11 cellular contexts compared by ENCODE assay signal in the genomic region with DNA sequence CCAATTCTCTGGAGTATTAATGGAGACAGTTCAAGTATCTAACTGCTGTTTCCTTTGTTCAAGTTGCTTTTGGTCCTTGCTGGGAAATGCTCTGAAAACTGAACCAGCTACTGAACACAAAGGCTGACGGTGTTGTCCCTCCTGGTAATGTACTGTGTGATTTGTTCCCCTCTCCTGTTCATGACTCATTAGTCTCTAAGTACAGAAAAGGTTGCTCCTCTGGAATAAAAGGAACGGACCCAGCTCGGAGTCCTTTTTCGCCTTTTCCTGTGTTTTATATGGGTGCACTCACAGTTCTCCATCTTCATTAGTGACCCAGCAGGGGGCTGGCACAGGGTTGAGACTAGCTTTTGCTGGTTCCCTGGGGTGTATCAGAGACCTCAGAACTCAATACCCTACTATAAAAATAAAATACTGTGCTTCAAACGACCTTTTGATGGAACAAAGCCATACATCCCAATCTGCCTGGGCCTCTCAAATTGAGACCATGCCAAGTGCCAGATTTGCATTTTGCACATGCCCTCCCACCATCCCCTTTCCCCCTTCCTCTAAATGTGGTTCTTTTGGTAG.
DNase-seq lines count a peak whose midpoint lies in the region; ATAC-seq, FAIRE-seq and TF ChIP-seq lines count a peak whose summit lies in the region.
"Had no signal": no experiment of that assay in that cellular context is flagged by ENCODE, and none has a peak within 500 bp of the region (broad histone marks: within the 10 kb centered on the region; RNA-seq: fewer than 3 reads in every experiment).

No MANE protein-coding gene starts in this region.

- in situ Hi-C loops in HepG2 (cut with HindIII; ENCODE audit: extremely low pct_ligation_motif_present, low pct_unique_long_range_greater_than_20kb): no loop called here

- POLR2A ChIA-PET in HepG2 (lab: Yijun Ruan, JAX): no interaction called here

- H3K36me3 ChIP-seq in HepG2 (replicated peaks in 1 of 2; ENCODE audit: control insufficient read depth in 1 of 2, insufficient read depth in 2 of 2, low read length in 2 of 2) (no peaks in the 10 kb centered on the region), right lobe of liver (no peaks in the 10 kb centered on the region), SK-N-MC (ENCODE audit: insufficient read depth, low read length) (no peaks in the 10 kb centered on the region)
- H3K36me3 ChIP-seq: BE2C had no signal

- H3K9ac ChIP-seq in HepG2 (ENCODE audit: insufficient read depth, low read depth, low read length) (no peak overlapping the region), SK-N-MC (ENCODE audit: insufficient read length) (no peak overlapping the region)

- no peak overlapping the region for H2AFZ ChIP-seq in HepG2 (ENCODE audit: low read length)

- TF ChIP-seq EP300 in HepG2 (IDR thresholded peaks at IDR 0.05; ENCODE audit: low read depth in 2 of 2, low read length in 2 of 2) (no peak), HepG2 (CRISPR knock-in tag; IDR thresholded peaks at IDR 0.05; ENCODE audit: borderline replicate concordance) (no peak)

- no peak overlapping the region for H3K4me2 ChIP-seq in HepG2 (ENCODE audit: low read depth, low read length)

- no peaks in the 10 kb centered on the region for H3K9me3 ChIP-seq in HepG2 (ENCODE audit: low read length)
- no peaks in the 10 kb centered on the region for H3K9me3 ChIP-seq in right lobe of liver
- no peaks in the 10 kb centered on the region for H3K9me3 ChIP-seq in SK-N-MC (ENCODE audit: low read depth, low read length)
- H3K9me3 ChIP-seq: BE2C had no signal

- DNase-seq in HepG2 (ENCODE audit: low spot score) (no peak), right lobe of liver (no peak), SK-N-MC (ENCODE audit: low read depth, low spot score) (no peak), kidney glomerular epithelial cell (lab: John Stamatoyannopoulos, UW) (peak; percentile 66), left lobe of liver (ENCODE audit: low spot score) (no peak), UCSD-AML1 (lab: John Stamatoyannopoulos, UW; ENCODE audit: unreplicated experiment) (no peak), HuH-7.5 (ENCODE audit: low spot score) (no peak)
- DNase-seq in activated effector memory CD4-positive, alpha-beta T cell treated with anti-CD3 and anti-CD28 coated beads, Interleukin-2, amount 50 U/mL, for 16 hours: no peak
- DNase-seq: activated B cell treated with CpG ODN at 0.5 μM for 24 hours, BE2C had no signal

- ATAC-seq in HepG2 (no peak; the same call in 2 of the 3 replicates), right lobe of liver (no peak), left lobe of liver (no peak)

- no peaks in the 10 kb centered on the region for H3K79me2 ChIP-seq in HepG2 (ENCODE audit: insufficient read depth, low read length)

- TF ChIP-seq CTCF in HepG2 (CRISPR knock-in tag; IDR thresholded peaks at IDR 0.05) (no peak), right lobe of liver (IDR thresholded peaks at IDR 0.05) (no peak)

- no peak overlapping the region for H3K27ac ChIP-seq in HepG2 (ENCODE audit: extremely low read length, insufficient read depth, low read length)
- no peak overlapping the region for H3K27ac ChIP-seq in right lobe of liver
- peak overlapping the region; percentile 73 for H3K27ac ChIP-seq in SK-N-MC

- H3K27me3 ChIP-seq in HepG2 (ENCODE audit: control insufficient read depth in 1 of 2, insufficient read depth in 2 of 2, low read length in 2 of 2) (no peaks in the 10 kb centered on the region), right lobe of liver (no peaks in the 10 kb centered on the region)
- H3K27me3 ChIP-seq: BE2C had no signal

- BruUV-seq in HepG2 (replicated peaks; lab: Mats Ljungman, UMichigan): no TSS peak

- FAIRE-seq in HepG2 (lab: Jason Lieb, UNC): no peak
- FAIRE-seq: endometrium had no signal

- 72% methylated on average over 5 of the region's 5 CpGs for WGBS in HepG2 (ENCODE audit: low lambda C conversion rate)
- 67% methylated on average over 2 of the region's 5 CpGs for WGBS in right lobe of liver (ENCODE audit: insufficient coverage, low coverage, low lambda C conversion rate, missing lambda C conversion rate)

- H3K4me3 ChIP-seq in HepG2 (replicated peaks in 1 of 3; ENCODE audit: insufficient read depth in 1 of 3, low read depth in 2 of 3, low read length in 3 of 3) (no peak overlapping the region), right lobe of liver (no peak overlapping the region), SK-N-MC (peak overlapping the region; percentile 59)

- peaks cover 23% of the 10 kb centered on the region for H3K4me1 ChIP-seq in HepG2 (ENCODE audit: insufficient read depth, low read length)
- no peaks in the 10 kb centered on the region for H3K4me1 ChIP-seq in right lobe of liver
- H3K4me1 ChIP-seq: BE2C had no signal

- TF ChIP-seq RAD21 in HepG2 (CRISPR knock-in tag; IDR thresholded peaks at IDR 0.05): no peak

- H4K20me1 ChIP-seq in HepG2 (ENCODE audit: insufficient read depth, low read length): no peaks in the 10 kb centered on the region

- intact Hi-C loops in HepG2 (cut with micrococcal nuclease; ENCODE audit: unreplicated experiment) (no loop called here), right lobe of liver (cut with DNase I) (no loop called here)

- CTCF ChIA-PET in HepG2 (lab: Yijun Ruan, JAX; ENCODE audit: low intra/inter-chr PET ratio, low total read pairs): no interaction called here

- no peak for TF ChIP-seq POLR2A in HepG2 (IDR thresholded peaks at IDR 0.05; ENCODE audit: insufficient read depth in 1 of 2, low read depth in 2 of 2, low read length in 2 of 2)
- TF ChIP-seq POLR2A in right lobe of liver (IDR thresholded peaks at IDR 0.05): no peak

TF ChIP-seq in HepG2, 621 proteins besides CTCF, POLR2A, EP300 and RAD21:
- TF ChIP-seq RFX5 (IDR thresholded peaks at IDR 0.05; ENCODE audit: low read depth, low read length): peak; percentile 95
- TF ChIP-seq, protein P1, sequence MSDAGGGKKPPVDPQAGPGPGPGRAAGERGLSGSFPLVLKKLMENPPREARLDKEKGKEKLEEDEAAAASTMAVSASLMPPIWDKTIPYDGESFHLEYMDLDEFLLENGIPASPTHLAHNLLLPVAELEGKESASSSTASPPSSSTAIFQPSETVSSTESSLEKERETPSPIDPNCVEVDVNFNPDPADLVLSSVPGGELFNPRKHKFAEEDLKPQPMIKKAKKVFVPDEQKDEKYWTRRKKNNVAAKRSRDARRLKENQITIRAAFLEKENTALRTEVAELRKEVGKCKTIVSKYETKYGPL (CRISPR knock-in tag; IDR thresholded peaks at IDR 0.05): no peak
